In the genomic region with DNA sequence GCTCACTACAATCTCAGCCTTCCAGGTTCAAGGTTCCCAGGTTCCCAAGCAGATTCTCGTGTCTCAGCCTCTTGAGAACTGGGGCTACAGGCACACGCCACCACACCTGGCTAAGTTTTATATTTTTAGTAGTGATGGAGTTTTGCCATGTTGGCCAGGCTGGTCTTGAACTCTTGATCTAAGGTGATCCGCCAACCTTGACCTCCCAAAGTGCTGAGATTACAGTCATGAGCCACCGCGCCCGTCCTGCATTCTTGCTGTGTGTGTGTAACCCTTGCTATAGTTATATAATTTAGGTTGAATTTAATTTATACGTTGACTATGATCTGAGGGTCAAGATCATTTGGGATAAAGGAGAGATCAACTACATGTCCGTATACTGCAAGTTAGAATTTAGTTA, we compare ENCODE assay signal across 2 cellular contexts.
TF ChIP-seq lines count a peak whose summit lies in the region.

No MANE protein-coding gene starts in this region.

TF ChIP-seq in endothelial cell of umbilical vein, 7 proteins besides CTCF, POLR2A, EP300 and RAD21:
- TF ChIP-seq EZH2 (IDR thresholded peaks at IDR 0.05; ENCODE audit: borderline replicate concordance, low read depth, low read length, severe bottlenecking) (no peak), FOS (IDR thresholded peaks at IDR 0.05; ENCODE audit: borderline replicate concordance, insufficient read depth, low read length) (no peak), JUN (IDR thresholded peaks at IDR 0.05; ENCODE audit: borderline replicate concordance, insufficient read depth, insufficient read length, low read depth) (no peak), GATA2 (IDR thresholded peaks at IDR 0.05; ENCODE audit: insufficient read depth, insufficient read length, low read depth, low read length) (no peak), MYC (IDR thresholded peaks at IDR 0.05; ENCODE audit: low read depth, low read length) (no peak), POLR2AphosphoS5 (IDR thresholded peaks at IDR 0.05; ENCODE audit: insufficient read depth, low read depth, low read length) (no peak)
- TF ChIP-seq, protein P1, sequence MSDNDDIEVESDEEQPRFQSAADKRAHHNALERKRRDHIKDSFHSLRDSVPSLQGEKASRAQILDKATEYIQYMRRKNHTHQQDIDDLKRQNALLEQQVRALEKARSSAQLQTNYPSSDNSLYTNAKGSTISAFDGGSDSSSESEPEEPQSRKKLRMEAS (IDR thresholded peaks at IDR 0.05; ENCODE audit: insufficient read depth, insufficient read length) = no peak

TF ChIP-seq in HEK293T, 16 proteins besides CTCF, POLR2A, EP300 and RAD21:
- TF ChIP-seq HDGF (IDR thresholded peaks at IDR 0.05; ENCODE audit: borderline replicate concordance) (no peak), SUZ12 (IDR thresholded peaks at IDR 0.05) (no peak), FOXM1 (IDR thresholded peaks at IDR 0.05; ENCODE audit: borderline replicate concordance) (no peak), ELF4 (IDR thresholded peaks at IDR 0.05) (no peak)
